In genomic region chr17:78922876-78923498, GRCh38 we compare ENCODE assay signal across 8 cellular contexts. TPM values are rescaled to one million over a fixed set of nuclear protein-coding genes. Genes with fewer than 3 reads are reported as not detected.
A peak's percentile ranks its signal among the peaks of the same experiment; 100 is the strongest.
DNase-seq lines count a peak whose midpoint lies in the region; ATAC-seq and TF ChIP-seq lines count a peak whose summit lies in the region.

No MANE protein-coding gene starts in this region.

- no peak overlapping the region for H4K5ac ChIP-seq in H9 (ENCODE audit: insufficient read length, low read depth, low read length)

- peak overlapping the region in 1 of 3 experiments; percentile 84; a peak in 1 of 7 replicates for H3K27ac Mint-ChIP-seq in H9

- H3K4me1 ChIP-seq in H9 (ENCODE audit: insufficient read depth, low read length) (peaks cover 3% of the 10 kb centered on the region; the same call in 1 of the 2 replicates), gastroesophageal sphincter (peaks cover 0 to 90% (median 51%) of the 10 kb centered on the region in 3 donors), gastrocnemius medialis (peaks cover 25 to 30% of the 10 kb centered on the region in 2 donors)

- H4K91ac ChIP-seq in H9 (ENCODE audit: insufficient read length, low read depth, low read length): no peak overlapping the region

- peaks cover 10% of the 10 kb centered on the region for H3K23me2 ChIP-seq in H9 (ENCODE audit: insufficient read length, low read depth, low read length, poor library complexity, severe bottlenecking)

- no peak overlapping the region for H3T11ph ChIP-seq in H9 (ENCODE audit: low read length)

- H3K36me3 ChIP-seq in gastroesophageal sphincter (no peaks in the 10 kb centered on the region), gastrocnemius medialis (no peaks in the 10 kb centered on the region)

- no peak overlapping the region for H2BK12ac ChIP-seq in H9 (ENCODE audit: insufficient read length, low read depth, low read length)

- H3K18ac ChIP-seq in H9 (ENCODE audit: insufficient read length, low read depth, low read length): no peak overlapping the region

- no peak overlapping the region for H2BK120ac ChIP-seq in H9 (ENCODE audit: low read depth, low read length, poor library complexity, severe bottlenecking)

- H3K9me3 ChIP-seq in H9 (ENCODE audit: control insufficient read depth, low read depth, low read length) (no peaks in the 10 kb centered on the region), gastroesophageal sphincter (no peaks in the 10 kb centered on the region), gastrocnemius medialis (no peaks in the 10 kb centered on the region)

- in situ Hi-C loops in gastrocnemius medialis (cut with MboI; ENCODE audit: low sequenced_read_pairs in 4 of 4) (no loop called here), ACHN (cut with HindIII; ENCODE audit: low pct_ligation_motif_present, low pct_unique_long_range_greater_than_20kb, low sequenced_read_pairs) (no loop called here)

- no peak overlapping the region for H2AFZ ChIP-seq in H9 (ENCODE audit: low read length)

- H3K79me1 ChIP-seq in H9 (ENCODE audit: insufficient read depth, low read depth, low read length, poor library complexity, severe bottlenecking): peaks cover 4% of the 10 kb centered on the region

- peaks cover 14 to 37% of the 10 kb centered on the region in 2 experiments for H3K4me1 Mint-ChIP-seq in H9

- TF ChIP-seq EP300 in gastroesophageal sphincter (IDR thresholded peaks at IDR 0.05): no peak

- peak overlapping the region; percentile 71 to 83; a peak in 4 of 5 replicates for H3K4me3 Mint-ChIP-seq in H9

- TF ChIP-seq POLR2A in gastroesophageal sphincter (IDR thresholded peaks at IDR 0.05): no peak
- no peak for TF ChIP-seq POLR2A in gastrocnemius medialis (IDR thresholded peaks at IDR 0.05)
- no peak for TF ChIP-seq POLR2A in erythroblast (IDR thresholded peaks at IDR 0.05; ENCODE audit: low read length)

- H4K20me1 ChIP-seq in H9 (ENCODE audit: control insufficient read depth, insufficient read depth, insufficient read length): no peaks in the 10 kb centered on the region

- no peak overlapping the region for H3K56ac ChIP-seq in H9 (ENCODE audit: insufficient read length, low read depth, low read length)

- DNase-seq in H9: peak; percentile 35
- DNase-seq in SKM-1 (lab: John Stamatoyannopoulos, UW; ENCODE audit: unreplicated experiment): peak; percentile 2
- no peak for DNase-seq in gastrocnemius medialis
- DNase-seq in ACHN: no peak
- no peak for DNase-seq in SHP77 treated with DMSO at 0.1 percent for 48 hours (lab: John Stamatoyannopoulos, UW)
- DNase-seq in erythroblast (lab: John Stamatoyannopoulos, UW): no peak

- no peak overlapping the region for H3K4ac ChIP-seq in H9 (ENCODE audit: low read depth, low read length)

- H2BK5ac ChIP-seq in H9 (ENCODE audit: insufficient read length, low read length): no peak overlapping the region

- H4K8ac ChIP-seq in H9 (replicated peaks; ENCODE audit: insufficient read length, low read depth, low read length): no peak overlapping the region

- H3K23ac ChIP-seq in H9 (ENCODE audit: insufficient read length, low read depth, low read length): no peak overlapping the region

- no peaks in the 10 kb centered on the region for H3K9me3 Mint-ChIP-seq in H9

- TF ChIP-seq CTCF in H9 (conservative IDR thresholded peaks at IDR 0.05): no peak
- no peak for TF ChIP-seq CTCF in gastroesophageal sphincter (IDR thresholded peaks at IDR 0.05)
- TF ChIP-seq CTCF in gastrocnemius medialis (IDR thresholded peaks at IDR 0.05 in 4 of 5, conservative IDR thresholded peaks at IDR 0.05 in 1 of 5): no peak

- H3K4me2 ChIP-seq in H9 (ENCODE audit: insufficient read depth, insufficient read length, low read length): peak overlapping the region; percentile 71

- intact Hi-C loops in gastrocnemius medialis (cut with DNase I; ENCODE audit: low total_unique reads): no loop called here

- ATAC-seq in gastroesophageal sphincter: no peak
- ATAC-seq in gastrocnemius medialis: no peak
- ATAC-seq in HG03280 (IDR thresholded peaks at IDR 0.05; ENCODE audit: unreplicated experiment): no peak

- no peaks in the 10 kb centered on the region for H3K27me3 ChIP-seq in H9 (ENCODE audit: insufficient read depth, low read length)
- no peaks in the 10 kb centered on the region for H3K27me3 ChIP-seq in gastroesophageal sphincter
- peaks cover 4 to 19% (median 18%) of the 10 kb centered on the region in 3 donors for H3K27me3 ChIP-seq in gastrocnemius medialis

- peaks cover 15% of the 10 kb centered on the region for H3K27me3 Mint-ChIP-seq in H9 (ENCODE audit: low read depth)

- H2BK20ac ChIP-seq in H9 (ENCODE audit: low read depth, low read length, poor library complexity, severe bottlenecking): no peak overlapping the region

- H3K4me3 ChIP-seq in gastroesophageal sphincter (peak overlapping the region; percentile 89 to 90), gastrocnemius medialis (peak overlapping the region in 2 of 4 donors; percentile 23 to 65)

- H3K27ac ChIP-seq in H9 (ENCODE audit: insufficient read length, low read depth, low read length) (no peak overlapping the region), gastroesophageal sphincter (peak overlapping the region; percentile 82 to 100 (median 98)), gastrocnemius medialis (peak overlapping the region; percentile 68 to 81 (median 70))

- H3K36me3 Mint-ChIP-seq in H9 (ENCODE audit: insufficient read depth in 1 of 3, low read depth in 3 of 3): peaks cover 0 to 1% (median 0%) of the 10 kb centered on the region in 3 experiments; a peak in 1 of 7 replicates

- no peak overlapping the region for H2BK15ac ChIP-seq in H9 (ENCODE audit: low read depth, low read length)

- WGBS in H9 (ENCODE audit: extremely low coverage, insufficient read length, low lambda C conversion rate): no CpG with 5 or more reads among the region's 11 CpGs
- WGBS in gastroesophageal sphincter (ENCODE audit: low coverage in 1 of 2), 2 donors: 10% methylated on average over 2 of the region's 11 CpGs; no CpG with 5 or more reads in 1 of the 2 donors

- H3K79me2 ChIP-seq in H9 (ENCODE audit: insufficient read depth, low read length): no peaks in the 10 kb centered on the region; the same call in 1 of the 2 replicates

- H2AK5ac ChIP-seq in H9 (ENCODE audit: insufficient read length, low read length): no peak overlapping the region

- no peak overlapping the region for H3K9ac ChIP-seq in H9 (ENCODE audit: extremely low read depth, insufficient read length, low read length)

- no peak overlapping the region for H3K14ac ChIP-seq in H9 (ENCODE audit: insufficient read depth, low read length)

RNA-seq across cellular contexts. Expression of gene TIMP2, which starts 2.2 kb away (rescaled TPM):
- 29.0 and 30.3 TPM in 2 replicates for total RNA-seq in H9 (2021)
- 100 to 1,000 TPM; 172 to 315 (median 211) TPM for total RNA-seq in gastroesophageal sphincter
- total RNA-seq in gastrocnemius medialis: 10 to 100 TPM; 20.4 to 28.7 (median 27.0) TPM

RNA-seq across cellular contexts. Expression of gene CEP295NL, which starts 20.0 kb away (rescaled TPM):
- total RNA-seq in H9 (2021): 0.42 and 0.66 TPM in 2 replicates
- 1 to 10 TPM; 1.6 to 9.0 (median 3.8) TPM for total RNA-seq in gastroesophageal sphincter
- total RNA-seq in gastrocnemius medialis: under 1 TPM in 1 of 4 donors, not detected in 3; 0.16 TPM

RNA-seq across cellular contexts. Expression of gene LGALS3BP, which starts 56.7 kb away (rescaled TPM):
- total RNA-seq in H9 (2021) (69.8 and 76.4 TPM in 2 replicates), gastroesophageal sphincter (100 to 1,000 TPM; 101 to 260 (median 166) TPM), gastrocnemius medialis (10 to 100 TPM; 15.0 to 45.9 (median 23.0) TPM)

Comparison
In these comparisons a context has a peak if more than half of its experiments do, and no peak if none do; other contexts are left out.
1. DNase-seq: peak in H9 (single experiment) and SKM-1 (single experiment); none in gastrocnemius medialis (0 of 2), ACHN (single experiment), SHP77 treated with DMSO at 0.1 percent for 48 hours (single experiment) and erythroblast (0 of 2).